In genomic region chr12:57231276-57232021, GRCh38 we compare ENCODE assay signal across 12 cellular contexts. TPM values are rescaled to one million over a fixed set of nuclear protein-coding genes. Genes with fewer than 3 reads are reported as not detected.
DNase-seq lines count a peak whose midpoint lies in the region; ATAC-seq, FAIRE-seq and TF ChIP-seq lines count a peak whose summit lies in the region.
"Had no signal": no experiment of that assay in that cellular context is flagged by ENCODE, and none has a peak within 500 bp of the region (broad histone marks: within the 10 kb centered on the region; RNA-seq: fewer than 3 reads in every experiment).

No MANE protein-coding gene starts in this region.

- H3K9ac ChIP-seq in PC-3 (ENCODE audit: low read length): peak overlapping the region; percentile 97
- peak overlapping the region in 3 of 4 experiments; percentile 34 to 97 (median 95); a peak in 2 of 7 replicates for H3K9ac ChIP-seq in H1 (replicated peaks in 1 of 4; ENCODE audit: extremely low read depth in 1 of 4, low read depth in 3 of 4, low read length in 3 of 4)

- H2BK15ac ChIP-seq in H1 (ENCODE audit: low read length): no peak overlapping the region

- H3K4me3 Mint-ChIP-seq in osteocyte (ENCODE audit: unreplicated experiment): peak overlapping the region; percentile 98

- CTCF ChIA-PET in PC-3 (lab: Charles Lee) (no interaction called here), H1 (lab: Charles Lee; ENCODE audit: partially characterized antibody) (interaction anchor here (0.6 to 27.9 kb wide), 5 partner anchors 8 to 172 kb away, joined by 3 to 726 read pairs (median 30); partner anchors contain the start of genes NXPH4 and STAC3)

- BruUV-seq in PC-3 (replicated peaks; lab: Mats Ljungman, UMichigan): no TSS peak

- H3K23me2 ChIP-seq in H1 (ENCODE audit: low read depth, low read length): peaks cover 12% of the 10 kb centered on the region

- TF ChIP-seq POLR2A in H1 (IDR thresholded peaks at IDR 0.05; ENCODE audit: control extremely low read depth in 1 of 2, low read depth in 2 of 2, low read length in 2 of 2): no peak; a peak in 1 of 3 replicates

- no peaks in the 10 kb centered on the region for H3K9me3 Mint-ChIP-seq in osteocyte (ENCODE audit: unreplicated experiment)

- H3K79me1 ChIP-seq in H1 (ENCODE audit: low read depth, low read length): peaks cover 11% of the 10 kb centered on the region

- peaks cover 38% of the 10 kb centered on the region for H3K79me2 ChIP-seq in PC-3 (ENCODE audit: low read length)
- peaks cover 6 to 15% of the 10 kb centered on the region in 2 experiments; a peak in 3 of 4 replicates for H3K79me2 ChIP-seq in H1 (ENCODE audit: control insufficient read depth in 1 of 2, insufficient read depth in 2 of 2, low read length in 2 of 2)

- H3K27me3 Mint-ChIP-seq in osteocyte (ENCODE audit: unreplicated experiment): no peaks in the 10 kb centered on the region

- no peaks in the 10 kb centered on the region for H3K9me2 ChIP-seq in PC-3 (replicated peaks; ENCODE audit: low read length)

- H4K91ac ChIP-seq in H1 (replicated peaks; ENCODE audit: insufficient read length, low read length): no peak overlapping the region

- peaks cover 74% of the 10 kb centered on the region for H3K4me1 Mint-ChIP-seq in osteocyte (ENCODE audit: unreplicated experiment)

- no peak overlapping the region for H2BK120ac ChIP-seq in H1 (replicated peaks; ENCODE audit: low read depth, low read length)

- peaks cover 18% of the 10 kb centered on the region for H3K36me3 Mint-ChIP-seq in osteocyte (ENCODE audit: unreplicated experiment)

- POLR2A ChIA-PET in PC-3 (lab: Charles Lee; ENCODE audit: unreplicated experiment) (no interaction called here), H1 (lab: Charles Lee; ENCODE audit: partially characterized antibody) (interaction anchor here (0.6 to 23.7 kb wide), 18 partner anchors 2 to 1009 kb away, joined by 3 to 852 read pairs (median 14); partner anchors contain the start of genes GLI1, INHBE, LRP1 and NXPH4)

- H3K4me2 ChIP-seq in PC-3 (ENCODE audit: low read length): peak overlapping the region; percentile 95
- H3K4me2 ChIP-seq in H1 (ENCODE audit: insufficient read depth in 1 of 2, low read depth in 2 of 2, low read length in 2 of 2): peak overlapping the region; percentile 94 to 95

- H4K8ac ChIP-seq in H1 (ENCODE audit: extremely low read depth, insufficient read depth, low read length): no peak overlapping the region

- TF ChIP-seq CTCF in PC-3 (conservative IDR thresholded peaks at IDR 0.05; ENCODE audit: low read depth, low read length) (no peak), H1 (IDR thresholded peaks at IDR 0.05; ENCODE audit: control extremely low read depth in 1 of 3, insufficient read depth in 1 of 3, low read depth in 1 of 3, low read length in 3 of 3) (no peak), osteocyte (IDR thresholded peaks at IDR 0.05) (no peak)

- no peak overlapping the region for H2BK12ac ChIP-seq in H1 (ENCODE audit: low read depth, low read length)

- no peak overlapping the region; the same call in 1 of the 2 replicates for H2BK5ac ChIP-seq in H1 (ENCODE audit: low read depth, low read length)

- no peak overlapping the region for H3K18ac ChIP-seq in H1 (ENCODE audit: extremely low read depth, low read length)

- no peak overlapping the region; the same call in 1 of the 2 replicates for H2AK5ac ChIP-seq in H1 (ENCODE audit: low read depth, low read length)

- H2AFZ ChIP-seq in PC-3 (ENCODE audit: low read length): no peak overlapping the region
- no peak overlapping the region for H2AFZ ChIP-seq in H1 (ENCODE audit: low read length)

- no peak overlapping the region for H3K14ac ChIP-seq in H1 (ENCODE audit: insufficient read length)

- H3K27ac ChIP-seq in PC-3 (ENCODE audit: low read length) (no peak overlapping the region), H1 (ENCODE audit: low read depth, low read length) (no peak overlapping the region)

- H3K9me3 ChIP-seq in PC-3 (ENCODE audit: low read length) (no peaks in the 10 kb centered on the region), H1 (ENCODE audit: insufficient read depth in 2 of 2, low read depth in 1 of 2, low read length in 1 of 2) (no peaks in the 10 kb centered on the region)

- peaks cover 34% of the 10 kb centered on the region; the same call in 1 of the 2 replicates for H3K36me3 ChIP-seq in PC-3 (ENCODE audit: low read depth, low read length)
- peaks cover 29 to 42% (median 35%) of the 10 kb centered on the region in 4 experiments for H3K36me3 ChIP-seq in H1 (ENCODE audit: control insufficient read depth in 2 of 4, insufficient read depth in 4 of 4, low read length in 3 of 4)

- H3K27ac Mint-ChIP-seq in osteocyte (ENCODE audit: unreplicated experiment): peak overlapping the region; percentile 100

- ATAC-seq in PC-3: no peak
- no peak for ATAC-seq in HG02623 (IDR thresholded peaks at IDR 0.05; ENCODE audit: unreplicated experiment)

- H2BK20ac ChIP-seq in H1 (ENCODE audit: low read length): no peak overlapping the region

- H3K4me3 ChIP-seq in PC-3 (ENCODE audit: low read length) (peak overlapping the region; percentile 88), H1 (ENCODE audit: extremely low read depth in 1 of 4, insufficient read depth in 2 of 4, low read depth in 3 of 4, low read length in 4 of 4) (peak overlapping the region in 2 of 4 experiments; percentile 85 to 93; a peak in 5 of 8 replicates)

- H3K27me3 ChIP-seq in PC-3 (ENCODE audit: low read length): no peaks in the 10 kb centered on the region
- peaks cover 5 to 30% (median 24%) of the 10 kb centered on the region in 4 experiments for H3K27me3 ChIP-seq in H1 (replicated peaks in 1 of 4; ENCODE audit: control insufficient read depth in 3 of 4, extremely low read depth in 1 of 4, insufficient read depth in 3 of 4, low read length in 3 of 4)

- no peaks in the 10 kb centered on the region for H3F3A ChIP-seq in PC-3 (ENCODE audit: low read length, unreplicated experiment)

- H3K56ac ChIP-seq in H1 (replicated peaks; ENCODE audit: insufficient read length, low read depth, low read length): no peak overlapping the region

- peaks cover 19% of the 10 kb centered on the region for H3K4me1 ChIP-seq in PC-3 (ENCODE audit: insufficient read depth, low read length)
- H3K4me1 ChIP-seq in H1 (replicated peaks in 1 of 4; ENCODE audit: control insufficient read depth in 3 of 4, insufficient read depth in 4 of 4, low read length in 3 of 4): peaks cover 4 to 48% (median 29%) of the 10 kb centered on the region in 4 experiments

- peak; percentile 2 for DNase-seq in activated CD4-positive, alpha-beta T cell treated with anti-CD3 and anti-CD28 coated beads for 48 hours
- DNase-seq in activated CD4-positive, alpha-beta T cell treated with anti-CD3 and anti-CD28 coated beads for 1 hour: no peak
- no peak for DNase-seq in PC-3
- DNase-seq in H1 (ENCODE audit: low read depth in 1 of 2, low spot score in 2 of 2): no peak
- no peak for DNase-seq in osteocyte (ENCODE audit: extremely low spot score, unreplicated experiment)
- DNase-seq in NCI-H146 (lab: John Stamatoyannopoulos, UW): no peak
- DNase-seq in NCI-H2081 (lab: John Stamatoyannopoulos, UW): no peak
- DNase-seq: central memory CD4-positive, alpha-beta T cell; NCI-H187 treated with DMSO at 0.1 percent for 48 hours; T-helper 9 cell had no signal

- TF ChIP-seq RAD21 in H1 (IDR thresholded peaks at IDR 0.05 in 1 of 2, conservative IDR thresholded peaks at IDR 0.05 in 1 of 2; ENCODE audit: low read depth in 2 of 2, low read length in 2 of 2): no peak

- no peak for FAIRE-seq in H1 (lab: Jason Lieb, UNC)

- H4K20me1 ChIP-seq in PC-3 (ENCODE audit: low read length) (peaks cover 2% of the 10 kb centered on the region; the same call in 1 of the 2 replicates), H1 (replicated peaks in 1 of 2; ENCODE audit: control insufficient read depth in 1 of 2, insufficient read depth in 2 of 2, low read length in 2 of 2) (peaks cover 18 to 35% of the 10 kb centered on the region in 2 experiments)

- H3K23ac ChIP-seq in H1 (ENCODE audit: insufficient read length): no peak overlapping the region

- TF ChIP-seq EP300 in H1 (IDR thresholded peaks at IDR 0.05; ENCODE audit: borderline replicate concordance in 1 of 2, low read depth in 2 of 2, low read length in 2 of 2): no peak

- no peak overlapping the region for H4K5ac ChIP-seq in H1 (ENCODE audit: insufficient read length, low read depth, low read length)

- 92% methylated on average over 13 of the region's 13 CpGs; no CpG with 5 or more reads in 1 of the 2 experiments for WGBS in H1 (ENCODE audit: extremely low coverage in 1 of 2, insufficient coverage in 1 of 2, insufficient read length in 1 of 2, insufficient replicate concordance in 2 of 2, low coverage in 1 of 2, low lambda C conversion rate in 2 of 2, missing lambda C conversion rate in 1 of 2), 2 experiments

- intact Hi-C loops in PC-3 (cut with micrococcal nuclease): no loop called here

- H3K4ac ChIP-seq in H1 (replicated peaks; ENCODE audit: insufficient read length, low read depth, low read length): no peak overlapping the region

RNA-seq across cellular contexts. Expression of gene SHMT2, which starts 1.9 kb away (rescaled TPM):
- 210 and 263 TPM in 2 replicates for total RNA-seq in PC-3 (2014; rRNA removed)
- total RNA-seq in H1 (2021; fragmentation: NEBNext Ultra II Directional; extraction: Animal tissue kit (Norgen Biotek cat#: 25700)): 274 and 283 TPM in 2 replicates
- polyA plus RNA-seq in H1 (2011; rRNA removed): 520 and 847 TPM in 2 replicates
- polyA plus RNA-seq in H1 (2011; cell fraction: cytosol; rRNA removed): 535 TPM
- polyA plus RNA-seq in H1 (2011; cell fraction: nucleus; rRNA removed): 681 TPM
- 231 to 352 TPM (median 336 TPM) in 4 replicates for polyA plus RNA-seq in H1 (2012, experiment 1 of 2)
- polyA plus RNA-seq in H1 (2012, experiment 2 of 2): 385 TPM
- polyA plus RNA-seq in H1 (2013, experiment 1 of 2): 209 TPM
- polyA plus RNA-seq in H1 (2013, experiment 2 of 2): 189 TPM
- 316 and 343 TPM in 2 replicates for polyA minus RNA-seq in H1 (2011; rRNA and poly(A)+ RNA removed)
- 236 TPM for polyA minus RNA-seq in H1 (2011; cell fraction: cytosol; rRNA and poly(A)+ RNA removed)
- 206 TPM for polyA minus RNA-seq in H1 (2011; cell fraction: nucleus; rRNA and poly(A)+ RNA removed)
- total RNA-seq in osteocyte: 263 and 290 TPM in 2 replicates

RNA-seq across cellular contexts. Expression of gene NXPH4, which starts 14.9 kb away (rescaled TPM):
- total RNA-seq in PC-3 (2014; rRNA removed) (10.7 and 15.1 TPM in 2 replicates), osteocyte (62.6 and 63.8 TPM in 2 replicates)
- total RNA-seq in H1 (2021; fragmentation: NEBNext Ultra II Directional; extraction: Animal tissue kit (Norgen Biotek cat#: 25700)): 1.7 and 1.8 TPM in 2 replicates
- 0.92 and 1.4 TPM in 2 replicates for polyA plus RNA-seq in H1 (2011; rRNA removed)
- 0.48 TPM for polyA plus RNA-seq in H1 (2011; cell fraction: cytosol; rRNA removed)
- polyA plus RNA-seq in H1 (2011; cell fraction: nucleus; rRNA removed): 1.7 TPM
- 1.7 to 3.4 TPM (median 2.3 TPM) in 4 replicates for polyA plus RNA-seq in H1 (2012, experiment 1 of 2)
- 1.5 TPM for polyA plus RNA-seq in H1 (2012, experiment 2 of 2)
- polyA plus RNA-seq in H1 (2013, experiment 1 of 2): 3.2 TPM
- polyA plus RNA-seq in H1 (2013, experiment 2 of 2): 3.0 TPM
- polyA minus RNA-seq in H1 (2011; rRNA and poly(A)+ RNA removed): 0.59 and 0.63 TPM in 2 replicates
- polyA minus RNA-seq in H1 (2011; cell fraction: cytosol; rRNA and poly(A)+ RNA removed): 1.3 TPM
- polyA minus RNA-seq in H1 (2011; cell fraction: nucleus; rRNA and poly(A)+ RNA removed): 1.00 TPM
- total RNA-seq: skeletal muscle tissue had no signal

RNA-seq across cellular contexts. Expression of gene STAC3, which starts 19.5 kb away (rescaled TPM):
- 1.4 and 1.8 TPM in 2 replicates for total RNA-seq in PC-3 (2014; rRNA removed)
- 1.3 and 1.9 TPM in 2 replicates for total RNA-seq in H1 (2021; fragmentation: NEBNext Ultra II Directional; extraction: Animal tissue kit (Norgen Biotek cat#: 25700))
- 0.70 and 0.77 TPM in 2 replicates for polyA plus RNA-seq in H1 (2011; rRNA removed)
- 1.9 TPM for polyA plus RNA-seq in H1 (2011; cell fraction: cytosol; rRNA removed)
- polyA plus RNA-seq in H1 (2011; cell fraction: nucleus; rRNA removed): 3.4 TPM
- polyA plus RNA-seq in H1 (2012, experiment 1 of 2): 1.6 to 2.9 TPM (median 2.3 TPM) in 4 replicates
- polyA plus RNA-seq in H1 (2012, experiment 2 of 2): 0.72 TPM
- polyA plus RNA-seq in H1 (2013, experiment 1 of 2): 0.79 TPM
- 0.81 TPM for polyA plus RNA-seq in H1 (2013, experiment 2 of 2)
- polyA minus RNA-seq in H1 (2011; rRNA and poly(A)+ RNA removed): 0.71 and 0.98 TPM in 2 replicates
- polyA minus RNA-seq in H1 (2011; cell fraction: cytosol; rRNA and poly(A)+ RNA removed): 2.1 TPM
- polyA minus RNA-seq in H1 (2011; cell fraction: nucleus; rRNA and poly(A)+ RNA removed): 2.4 TPM
- total RNA-seq in osteocyte: 1.8 and 2.4 TPM in 2 replicates
